16 cellular contexts compared by ENCODE assay signal in genomic region chr17:32869345-32870026, GRCh38. TPM values are rescaled to one million over a fixed set of nuclear protein-coding genes. Genes with fewer than 3 reads are reported as not detected.
DNase-seq lines count a peak whose midpoint lies in the region; ATAC-seq and TF ChIP-seq lines count a peak whose summit lies in the region.
"Had no signal": no experiment of that assay in that cellular context is flagged by ENCODE, and none has a peak within 500 bp of the region (broad histone marks: within the 10 kb centered on the region; RNA-seq: fewer than 3 reads in every experiment).

No MANE protein-coding gene starts in this region.

- H3K9me3 ChIP-seq in esophagus muscularis mucosa (no peaks in the 10 kb centered on the region), mucosa of rectum (ENCODE audit: control insufficient read depth in 2 of 2, low read length in 2 of 2) (no peaks in the 10 kb centered on the region), tibial artery (no peaks in the 10 kb centered on the region)
- H3K9me3 ChIP-seq: HAP-1, neutrophil had no signal

- TF ChIP-seq CTCF in esophagus muscularis mucosa (IDR thresholded peaks at IDR 0.05) (no peak), tibial artery (IDR thresholded peaks at IDR 0.05) (no peak)

- H3K4me3 ChIP-seq in esophagus muscularis mucosa (no peak overlapping the region), mucosa of rectum (ENCODE audit: low read length in 2 of 2) (no peak overlapping the region), tibial artery (no peak overlapping the region)
- H3K4me3 ChIP-seq: HAP-1 had no signal

- H3K27me3 ChIP-seq in esophagus muscularis mucosa (no peaks in the 10 kb centered on the region), mucosa of rectum (ENCODE audit: control insufficient read depth in 2 of 2, insufficient read depth in 2 of 2, low read length in 2 of 2) (no peaks in the 10 kb centered on the region), tibial artery (no peaks in the 10 kb centered on the region)

- H3K4me1 Mint-ChIP-seq in stimulated activated memory B cell treated with anti-CD40 and anti-IgM and Interleukin-4, amounts not matched to agents 10 μg/mL and 1 μg/mL and 100 μg/mL, for 72 hours, result peaks cover 23% of the 10 kb centered on the region

- H3K36me3 ChIP-seq in esophagus muscularis mucosa (no peaks in the 10 kb centered on the region), mucosa of rectum (ENCODE audit: control insufficient read depth in 2 of 2, insufficient read depth in 2 of 2, low read length in 2 of 2) (no peaks in the 10 kb centered on the region), tibial artery (no peaks in the 10 kb centered on the region)
- H3K36me3 ChIP-seq: HAP-1, neutrophil had no signal

- no peak overlapping the region for H3K4me3 Mint-ChIP-seq in stimulated activated memory B cell treated with anti-CD40 and anti-IgM and Interleukin-4, amounts not matched to agents 10 μg/mL and 1 μg/mL and 100 μg/mL, for 72 hours
- H3K4me3 Mint-ChIP-seq: activated CD4-positive, alpha-beta memory T cell treated with anti-CD3 and anti-CD28 coated beads for 36 hours; stimulated activated naive CD8-positive, alpha-beta T cell treated with anti-CD3 and anti-CD28 coated beads, Interleukin-15, Interleukin-2, amounts not matched to agents 100 ng/mL and 50 ng/mL, for 24 hours had no signal

- TF ChIP-seq POLR2A in esophagus muscularis mucosa (IDR thresholded peaks at IDR 0.05; ENCODE audit: low read depth), result no peak

- H3K9ac ChIP-seq in mucosa of rectum (ENCODE audit: low read depth in 1 of 2, low read length in 2 of 2), result no peak overlapping the region

- no peak overlapping the region for H3K27ac Mint-ChIP-seq in stimulated activated memory B cell treated with anti-CD40 and anti-IgM and Interleukin-4, amounts not matched to agents 10 μg/mL and 1 μg/mL and 100 μg/mL, for 72 hours
- H3K27ac Mint-ChIP-seq: activated CD4-positive, alpha-beta memory T cell treated with anti-CD3 and anti-CD28 coated beads for 36 hours; stimulated activated naive CD8-positive, alpha-beta T cell treated with anti-CD3 and anti-CD28 coated beads, Interleukin-15, Interleukin-2, amounts not matched to agents 100 ng/mL and 50 ng/mL, for 24 hours had no signal

- TF ChIP-seq EP300 in esophagus muscularis mucosa (IDR thresholded peaks at IDR 0.05), result no peak

- H3K4me1 ChIP-seq in esophagus muscularis mucosa, result peaks cover 12 to 37% (median 26%) of the 10 kb centered on the region in 4 donors
- peaks cover 10 to 37% of the 10 kb centered on the region in 2 donors for H3K4me1 ChIP-seq in mucosa of rectum (ENCODE audit: control insufficient read depth in 2 of 2, insufficient read depth in 2 of 2, low read length in 2 of 2)
- H3K4me1 ChIP-seq in tibial artery, result peaks cover 7 to 98% (median 66%) of the 10 kb centered on the region in 4 donors
- H3K4me1 ChIP-seq: HAP-1 had no signal

- no peaks in the 10 kb centered on the region for H3K27me3 Mint-ChIP-seq in stimulated activated memory B cell treated with anti-CD40 and anti-IgM and Interleukin-4, amounts not matched to agents 10 μg/mL and 1 μg/mL and 100 μg/mL, for 72 hours
- H3K27me3 Mint-ChIP-seq: activated CD4-positive, alpha-beta memory T cell treated with anti-CD3 and anti-CD28 coated beads for 36 hours; stimulated activated naive CD8-positive, alpha-beta T cell treated with anti-CD3 and anti-CD28 coated beads, Interleukin-15, Interleukin-2, amounts not matched to agents 100 ng/mL and 50 ng/mL, for 24 hours had no signal

- DNase-seq in DMS53 (lab: John Stamatoyannopoulos, UW) (peak; percentile 53), DMS53 treated with DMSO at 0.1 percent for 48 hours (lab: John Stamatoyannopoulos, UW; ENCODE audit: unreplicated experiment) (no peak), esophagus muscularis mucosa (ENCODE audit: extremely low spot score) (no peak), tibial artery (no peak), HPDE6-E6E7 (ENCODE audit: extremely low spot score) (no peak), GDM1 (lab: John Stamatoyannopoulos, UW) (no peak)
- DNase-seq: activated CD4-positive, alpha-beta memory T cell treated with anti-CD3 and anti-CD28 coated beads for 36 hours; NCI-H1105 treated with DMSO at 0.1 percent for 48 hours; NCI-H226 had no signal

- no peaks in the 10 kb centered on the region for H3K36me3 Mint-ChIP-seq in stimulated activated memory B cell treated with anti-CD40 and anti-IgM and Interleukin-4, amounts not matched to agents 10 μg/mL and 1 μg/mL and 100 μg/mL, for 72 hours
- H3K36me3 Mint-ChIP-seq: activated CD4-positive, alpha-beta memory T cell treated with anti-CD3 and anti-CD28 coated beads for 36 hours; CD14-positive monocyte had no signal

- ATAC-seq in stimulated activated memory B cell treated with anti-CD40 and anti-IgM and Interleukin-4, amounts not matched to agents 10 μg/mL and 1 μg/mL and 100 μg/mL, for 72 hours, result no peak

- H3K27ac ChIP-seq in esophagus muscularis mucosa (replicated peaks in 1 of 4) (peak overlapping the region; percentile 20 to 61 (median 50)), mucosa of rectum (ENCODE audit: low read depth in 2 of 2, low read length in 2 of 2) (peak overlapping the region; percentile 39 to 51), tibial artery (peak overlapping the region; percentile 61 to 79)
- H3K27ac ChIP-seq: 22Rv1, neutrophil had no signal

- 80% methylated on average over 6 of the region's 6 CpGs for WGBS in esophagus muscularis mucosa

- no peaks in the 10 kb centered on the region for H3K9me3 Mint-ChIP-seq in stimulated activated memory B cell treated with anti-CD40 and anti-IgM and Interleukin-4, amounts not matched to agents 10 μg/mL and 1 μg/mL and 100 μg/mL, for 72 hours
- H3K9me3 Mint-ChIP-seq: activated CD4-positive, alpha-beta memory T cell treated with anti-CD3 and anti-CD28 coated beads for 36 hours; stimulated activated naive CD8-positive, alpha-beta T cell treated with anti-CD3 and anti-CD28 coated beads, Interleukin-15, Interleukin-2, amounts not matched to agents 100 ng/mL and 50 ng/mL, for 24 hours had no signal

- intact Hi-C loops in esophagus muscularis mucosa (cut with DNase I) (no loop called here), tibial artery (cut with DNase I; ENCODE audit: low total_unique reads) (loop anchor here (5.0 kb wide), 2 partner anchors 42 to 387 kb away; no protein-coding TSS in a partner anchor)

RNA-seq across cellular contexts. Expression of gene MYO1D, which starts 7.4 kb away (rescaled TPM):
- total RNA-seq in esophagus muscularis mucosa, result 10 to 100 TPM; 27.3 to 30.3 (median 29.0) TPM

RNA-seq across cellular contexts. Expression of gene TMEM98, which starts 58.5 kb away (rescaled TPM):
- total RNA-seq in esophagus muscularis mucosa, result 10 to 100 TPM; 39.3 to 73.4 (median 54.2) TPM
